ENCODE assay signal across 1 cellular context in the genomic region with DNA sequence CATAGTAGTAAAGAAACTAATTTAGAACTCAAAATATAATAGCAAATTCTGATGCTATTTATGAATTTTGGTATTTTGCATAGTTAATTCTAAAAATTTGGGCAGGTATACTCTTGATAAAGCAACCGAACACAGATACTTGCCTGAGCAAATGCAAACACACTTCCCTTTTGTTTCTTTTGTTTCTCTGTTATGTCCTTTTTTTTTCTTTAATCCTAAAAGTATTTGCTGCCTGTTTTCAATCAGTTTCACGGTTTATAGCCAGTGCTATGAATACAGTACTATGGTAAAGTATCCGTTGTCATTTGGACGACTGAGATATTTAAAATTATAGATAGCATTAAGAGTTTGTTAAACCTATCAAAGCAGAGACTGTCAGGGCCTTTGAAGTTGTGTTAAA.
TF ChIP-seq lines count a peak whose summit lies in the region.

No MANE protein-coding gene starts in this region.

TF ChIP-seq in H1, 55 proteins besides CTCF, POLR2A, EP300 and RAD21:
- TF ChIP-seq ATF3 (IDR thresholded peaks at IDR 0.05; ENCODE audit: insufficient read depth, low read depth, low read length) (no peak), JUND (IDR thresholded peaks at IDR 0.05; ENCODE audit: low read length) (no peak), POLR2AphosphoS5 (IDR thresholded peaks at IDR 0.05; ENCODE audit: low read depth, low read length) (no peak), SP1 (IDR thresholded peaks at IDR 0.05; ENCODE audit: low read depth, low read length) (no peak), CTBP2 (IDR thresholded peaks at IDR 0.05; ENCODE audit: borderline replicate concordance, insufficient read depth, insufficient read length, low read length) (no peak), RBBP5 (IDR thresholded peaks at IDR 0.05; ENCODE audit: borderline replicate concordance, low read depth, low read length) (no peak), MAFK (IDR thresholded peaks at IDR 0.05; ENCODE audit: low read depth, low read length) (no peak), JUN (IDR thresholded peaks at IDR 0.05; ENCODE audit: low read depth, low read length) (no peak), SRF (IDR thresholded peaks at IDR 0.05; ENCODE audit: low read depth, low read length) (no peak), KDM4A (IDR thresholded peaks at IDR 0.05; ENCODE audit: low read depth, low read length, severe bottlenecking) (no peak), BACH1 (IDR thresholded peaks at IDR 0.05; ENCODE audit: low read length) (no peak), TEAD4 (IDR thresholded peaks at IDR 0.05; ENCODE audit: low read depth, low read length) (no peak), HDAC6 (IDR thresholded peaks at IDR 0.05; ENCODE audit: low read depth, low read length) (no peak), PHF8 (conservative IDR thresholded peaks at IDR 0.05; ENCODE audit: low read depth, low read length) (no peak), GABPA (IDR thresholded peaks at IDR 0.05; ENCODE audit: borderline replicate concordance, insufficient read depth, low read length) (no peak), SUZ12 (IDR thresholded peaks at IDR 0.05; ENCODE audit: low read length) (no peak), TAF7 (optimal IDR thresholded peaks at IDR 0.05; ENCODE audit: borderline replicate concordance, low read depth, low read length) (no peak), BRCA1 (IDR thresholded peaks at IDR 0.05; ENCODE audit: low read depth, low read length) (no peak), HDAC2 (IDR thresholded peaks at IDR 0.05; ENCODE audit: borderline replicate concordance in 1 of 2, low read depth in 2 of 2, low read length in 2 of 2) (no peak), CBX5 (IDR thresholded peaks at IDR 0.05; ENCODE audit: low read depth, low read length) (no peak)
TF ChIP-seq in H1: peak in this region for 0.
